ENCODE assay signal across 13 cellular contexts in genomic region chr12:31752450-31752849, GRCh38. TPM values are rescaled to one million over a fixed set of nuclear protein-coding genes. Genes with fewer than 3 reads are reported as not detected.
DNase-seq lines count a peak whose midpoint lies in the region; ATAC-seq lines count a peak whose summit lies in the region.
"Had no signal": no experiment of that assay in that cellular context is flagged by ENCODE, and none has a peak within 500 bp of the region (broad histone marks: within the 10 kb centered on the region; RNA-seq: fewer than 3 reads in every experiment).

No MANE protein-coding gene starts in this region.

- no peaks in the 10 kb centered on the region for H3K36me3 ChIP-seq in CD8-positive, alpha-beta memory T cell (ENCODE audit: insufficient read depth, low read length)

- H3K27me3 Mint-ChIP-seq in CD8-positive, alpha-beta memory T cell = peaks cover 0 to 1% of the 10 kb centered on the region in 2 donors
- H3K27me3 Mint-ChIP-seq in IgD-negative memory B cell = no peaks in the 10 kb centered on the region
- peaks cover 3% of the 10 kb centered on the region for H3K27me3 Mint-ChIP-seq in activated CD4-positive, alpha-beta memory T cell treated with anti-CD3 and anti-CD28 coated beads, Interleukin-2, amount 10 ng/mL, durations not matched to agents 7 days and 5 days
- H3K27me3 Mint-ChIP-seq in naive thymus-derived CD8-positive, alpha-beta T cell = no peaks in the 10 kb centered on the region
- H3K27me3 Mint-ChIP-seq: activated T-cell treated with anti-CD3 and anti-CD28 coated beads, Interleukin-2, amount 50 U/mL, for 24 hours had no signal

- H3K36me3 Mint-ChIP-seq in CD8-positive, alpha-beta memory T cell = peaks cover 0 to 5% (median 0%) of the 10 kb centered on the region in 3 donors
- H3K36me3 Mint-ChIP-seq in IgD-negative memory B cell = peaks cover 3% of the 10 kb centered on the region
- peaks cover 19% of the 10 kb centered on the region for H3K36me3 Mint-ChIP-seq in activated CD4-positive, alpha-beta memory T cell treated with anti-CD3 and anti-CD28 coated beads, Interleukin-2, amount 10 ng/mL, durations not matched to agents 7 days and 5 days (ENCODE audit: low read depth)
- H3K36me3 Mint-ChIP-seq in naive thymus-derived CD8-positive, alpha-beta T cell = peaks cover 0 to 6% (median 0%) of the 10 kb centered on the region in 3 donors

- peak overlapping the region in 4 of 8 donors; percentile 33 to 94 (median 82) for H3K27ac Mint-ChIP-seq in CD8-positive, alpha-beta memory T cell
- H3K27ac Mint-ChIP-seq in IgD-negative memory B cell = peak overlapping the region; percentile 61 to 97 (median 67)
- H3K27ac Mint-ChIP-seq in activated CD4-positive, alpha-beta memory T cell treated with anti-CD3 and anti-CD28 coated beads, Interleukin-2, amount 10 ng/mL, durations not matched to agents 7 days and 5 days = peak overlapping the region; percentile 91
- H3K27ac Mint-ChIP-seq in naive thymus-derived CD8-positive, alpha-beta T cell = peak overlapping the region in 7 of 10 donors; percentile 2 to 83 (median 48)
- H3K27ac Mint-ChIP-seq: activated T-cell treated with anti-CD3 and anti-CD28 coated beads, Interleukin-2, amount 50 U/mL, for 24 hours had no signal

- CTCF ChIA-PET in CD8-positive, alpha-beta memory T cell (lab: Charles Lee) = no interaction called here
- CTCF ChIA-PET in activated CD4-positive, alpha-beta memory T cell treated with anti-CD3 and anti-CD28 coated beads, Interleukin-2, amount 10 ng/mL, durations not matched to agents 7 days and 5 days (lab: Charles Lee) = no interaction called here

- peak overlapping the region; percentile 24 for H3K4me3 ChIP-seq in CD8-positive, alpha-beta memory T cell (ENCODE audit: low read length)

- H3K4me1 ChIP-seq in CD8-positive, alpha-beta memory T cell (ENCODE audit: insufficient read depth, low read length) = peaks cover 33% of the 10 kb centered on the region

- no peaks in the 10 kb centered on the region for H3K27me3 ChIP-seq in CD8-positive, alpha-beta memory T cell (ENCODE audit: insufficient read depth, low read length, poor library complexity, severe bottlenecking)

- peaks cover 17 to 34% (median 19%) of the 10 kb centered on the region in 3 donors for H3K4me1 Mint-ChIP-seq in CD8-positive, alpha-beta memory T cell
- peaks cover 37 to 44% (median 37%) of the 10 kb centered on the region in 3 donors for H3K4me1 Mint-ChIP-seq in IgD-negative memory B cell
- H3K4me1 Mint-ChIP-seq in activated CD4-positive, alpha-beta memory T cell treated with anti-CD3 and anti-CD28 coated beads, Interleukin-2, amount 10 ng/mL, durations not matched to agents 7 days and 5 days = peaks cover 41% of the 10 kb centered on the region
- H3K4me1 Mint-ChIP-seq in naive thymus-derived CD8-positive, alpha-beta T cell = peaks cover 18 to 42% (median 30%) of the 10 kb centered on the region in 4 donors

- no peaks in the 10 kb centered on the region for H3K9me3 ChIP-seq in CD8-positive, alpha-beta memory T cell (ENCODE audit: low read length)

- peak overlapping the region; percentile 20 for H3K27ac ChIP-seq in CD8-positive, alpha-beta memory T cell (ENCODE audit: low read depth, low read length)

- POLR2A ChIA-PET in CD8-positive, alpha-beta memory T cell (lab: Charles Lee) = no interaction called here
- POLR2A ChIA-PET in activated CD4-positive, alpha-beta memory T cell treated with anti-CD3 and anti-CD28 coated beads, Interleukin-2, amount 10 ng/mL, durations not matched to agents 7 days and 5 days (lab: Charles Lee) = no interaction called here
- POLR2A ChIA-PET in naive thymus-derived CD8-positive, alpha-beta T cell (lab: Charles Lee) = no interaction called here

- H3K4me3 Mint-ChIP-seq in CD8-positive, alpha-beta memory T cell = peak overlapping the region in 3 of 7 donors; percentile 44 to 76 (median 75)
- H3K4me3 Mint-ChIP-seq in IgD-negative memory B cell = peak overlapping the region in 1 of 4 donors; percentile 35
- peak overlapping the region; percentile 31 for H3K4me3 Mint-ChIP-seq in activated CD4-positive, alpha-beta memory T cell treated with anti-CD3 and anti-CD28 coated beads, Interleukin-2, amount 10 ng/mL, durations not matched to agents 7 days and 5 days
- H3K4me3 Mint-ChIP-seq in naive thymus-derived CD8-positive, alpha-beta T cell = peak overlapping the region in 4 of 10 donors; percentile 7 to 76 (median 30)
- H3K4me3 Mint-ChIP-seq: activated T-cell treated with anti-CD3 and anti-CD28 coated beads, Interleukin-2, amount 50 U/mL, for 24 hours had no signal

- H3K9me3 Mint-ChIP-seq in CD8-positive, alpha-beta memory T cell = peaks cover 0 to 6% (median 0%) of the 10 kb centered on the region in 5 donors
- H3K9me3 Mint-ChIP-seq in IgD-negative memory B cell = peaks cover 0 to 5% (median 2%) of the 10 kb centered on the region in 3 donors
- peaks cover 10% of the 10 kb centered on the region for H3K9me3 Mint-ChIP-seq in activated CD4-positive, alpha-beta memory T cell treated with anti-CD3 and anti-CD28 coated beads, Interleukin-2, amount 10 ng/mL, durations not matched to agents 7 days and 5 days
- no peaks in the 10 kb centered on the region for H3K9me3 Mint-ChIP-seq in naive thymus-derived CD8-positive, alpha-beta T cell
- H3K9me3 Mint-ChIP-seq: activated T-cell treated with anti-CD3 and anti-CD28 coated beads, Interleukin-2, amount 50 U/mL, for 24 hours had no signal

- peak in 1 of 5 donors; percentile 29 for DNase-seq in CD8-positive, alpha-beta memory T cell
- peak; percentile 35 for DNase-seq in activated CD4-positive, alpha-beta memory T cell treated with anti-CD3 and anti-CD28 coated beads, Interleukin-2, amount 10 ng/mL, durations not matched to agents 7 days and 5 days
- DNase-seq in naive thymus-derived CD8-positive, alpha-beta T cell = no peak
- DNase-seq in activated gamma-delta T cell (lab: John Stamatoyannopoulos, UW) (no peak), left lobe of liver (ENCODE audit: low spot score) (no peak), NCI-H226 (no peak)
- DNase-seq: activated T-cell treated with anti-CD3 and anti-CD28 coated beads, Interleukin-2, amount 50 U/mL, for 24 hours; effector CD8-positive, alpha-beta T cell; foreskin fibroblast; NCI-H1436 treated with DMSO at 0.1 percent for 48 hours; NCI-H774 had no signal

- no peak for ATAC-seq in naive thymus-derived CD8-positive, alpha-beta T cell
- ATAC-seq in left lobe of liver = no peak
- ATAC-seq: activated CD4-positive, CD25-positive, alpha-beta regulatory T cell treated with anti-CD3 and anti-CD28 coated beads, Interleukin-2, amount 50 U/mL, for 24 hours had no signal

RNA-seq across cellular contexts. Expression of gene AMN1, which starts 23.6 kb away (rescaled TPM):
- 1 to 10 TPM; 2.6 to 3.8 TPM for total RNA-seq in CD8-positive, alpha-beta memory T cell
- polyA plus RNA-seq in CD8-positive, alpha-beta memory T cell = 10.9 TPM
- 18.6 TPM for polyA plus RNA-seq in IgD-negative memory B cell
- total RNA-seq in activated CD4-positive, alpha-beta memory T cell treated with anti-CD3 and anti-CD28 coated beads, Interleukin-2, amount 10 ng/mL, durations not matched to agents 7 days and 5 days = 1 to 10 TPM; 3.2 to 4.0 TPM
- 10 to 100 TPM; 13.4 to 16.6 TPM for total RNA-seq in naive thymus-derived CD8-positive, alpha-beta T cell
- polyA plus RNA-seq in naive thymus-derived CD8-positive, alpha-beta T cell = 10 to 100 TPM in 2 of 3 donors, 1 to 10 TPM in 1; 8.9 to 16.7 (median 12.8) TPM
- 1.6 TPM for total RNA-seq in left lobe of liver
